Comparison of ENCODE assay signal across 21 cellular contexts in the genomic region with DNA sequence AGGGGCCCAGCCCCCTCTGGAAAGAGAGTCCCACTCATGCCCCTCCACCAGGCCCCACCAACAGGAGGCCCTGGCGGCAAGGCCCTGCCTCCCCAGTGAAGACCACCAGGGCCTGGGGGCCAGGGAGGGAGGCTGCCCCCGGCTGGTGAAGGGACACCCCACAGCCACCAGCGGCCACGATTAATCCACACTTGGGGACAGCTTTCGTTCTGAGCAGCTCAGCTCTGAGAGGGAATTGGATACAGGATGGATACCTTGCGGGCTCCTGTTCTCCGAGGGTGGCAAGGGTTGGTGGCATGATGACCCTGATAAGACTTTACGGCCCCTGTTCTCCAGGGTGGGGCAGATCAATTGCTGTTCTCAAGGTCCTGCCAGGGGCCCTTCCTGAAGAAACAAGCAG. TPM values are rescaled to one million over a fixed set of nuclear protein-coding genes. Genes with fewer than 3 reads are reported as not detected.
DNase-seq lines count a peak whose midpoint lies in the region; ATAC-seq and TF ChIP-seq lines count a peak whose summit lies in the region.
"Had no signal": no experiment of that assay in that cellular context is flagged by ENCODE, and none has a peak within 500 bp of the region (broad histone marks: within the 10 kb centered on the region; RNA-seq: fewer than 3 reads in every experiment).

No MANE protein-coding gene starts in this region.

- ATAC-seq in CD4-positive, alpha-beta T cell (ENCODE audit: poor library complexity), result no peak
- no peak for ATAC-seq in left lobe of liver
- ATAC-seq in GM18867 (IDR thresholded peaks at IDR 0.05; ENCODE audit: unreplicated experiment), result no peak
- ATAC-seq: Panc1 had no signal

- H3K36me3 Mint-ChIP-seq in CD4-positive, alpha-beta T cell (ENCODE audit: low read depth), result peaks cover 3% of the 10 kb centered on the region
- H3K36me3 Mint-ChIP-seq in activated CD4-positive, alpha-beta memory T cell treated with anti-CD3 and anti-CD28 coated beads, Interleukin-2, amount 10 ng/mL, durations not matched to agents 7 days and 5 days (ENCODE audit: low read depth), result peaks cover 18% of the 10 kb centered on the region
- H3K36me3 Mint-ChIP-seq in activated naive CD4-positive, alpha-beta T cell treated with anti-CD3 and anti-CD28 coated beads, Interleukin-2, amount 10 ng/mL, durations not matched to agents 7 days and 5 days, result peaks cover 26% of the 10 kb centered on the region

- H3K4me1 Mint-ChIP-seq in CD4-positive, alpha-beta T cell (ENCODE audit: low read depth), result peaks cover 33% of the 10 kb centered on the region
- H3K4me1 Mint-ChIP-seq in activated CD4-positive, alpha-beta memory T cell treated with anti-CD3 and anti-CD28 coated beads, Interleukin-2, amount 10 ng/mL, durations not matched to agents 7 days and 5 days, result peaks cover 36% of the 10 kb centered on the region
- peaks cover 46% of the 10 kb centered on the region for H3K4me1 Mint-ChIP-seq in activated naive CD4-positive, alpha-beta T cell treated with anti-CD3 and anti-CD28 coated beads, Interleukin-2, amount 10 ng/mL, durations not matched to agents 7 days and 5 days

- H3K27me3 ChIP-seq in CD4-positive, alpha-beta T cell (ENCODE audit: control insufficient read depth, insufficient read depth, low read length), result no peaks in the 10 kb centered on the region
- peaks cover 17% of the 10 kb centered on the region for H3K27me3 ChIP-seq in osteoblast (ENCODE audit: insufficient read depth, low read length)
- H3K27me3 ChIP-seq: MG63 had no signal

- TF ChIP-seq CTCF in CD4-positive, alpha-beta T cell (IDR thresholded peaks at IDR 0.05), result no peak
- TF ChIP-seq CTCF in osteoblast (IDR thresholded peaks at IDR 0.05; ENCODE audit: extremely low read depth, low read depth, low read length), result no peak

- no peak overlapping the region for H3K4me2 ChIP-seq in osteoblast (ENCODE audit: insufficient read depth, low read length)
- H3K4me2 ChIP-seq: KMS-11 had no signal

- H3K4me3 ChIP-seq in osteoblast (ENCODE audit: insufficient read depth, low read length), result no peak overlapping the region
- H3K4me3 ChIP-seq: MG63 had no signal

- no peaks in the 10 kb centered on the region for H4K20me1 ChIP-seq in osteoblast (ENCODE audit: insufficient read depth, low read length)

- CTCF ChIA-PET in CD4-positive, alpha-beta T cell (lab: Charles Lee), result interaction anchor here (1.0 to 1.9 kb wide), 2 partner anchors 9 to 21 kb away, joined by 4 to 7 read pairs; no protein-coding TSS in a partner anchor
- CTCF ChIA-PET in activated CD4-positive, alpha-beta memory T cell treated with anti-CD3 and anti-CD28 coated beads, Interleukin-2, amount 10 ng/mL, durations not matched to agents 7 days and 5 days (lab: Charles Lee), result no interaction called here
- CTCF ChIA-PET in activated naive CD4-positive, alpha-beta T cell treated with anti-CD3 and anti-CD28 coated beads, Interleukin-2, amount 10 ng/mL, durations not matched to agents 7 days and 5 days (lab: Charles Lee), result interaction anchor here (1.0 kb wide), 1 partner anchor 21 kb away, joined by 4 read pairs; no protein-coding TSS in a partner anchor

- POLR2A ChIA-PET in CD4-positive, alpha-beta T cell (lab: Charles Lee), result interaction anchor here (0.9 to 8.2 kb wide), 3 partner anchors 10 to 46 kb away, joined by 3 to 185 read pairs (median 148); a partner anchor contains a TSS
- POLR2A ChIA-PET in activated CD4-positive, alpha-beta memory T cell treated with anti-CD3 and anti-CD28 coated beads, Interleukin-2, amount 10 ng/mL, durations not matched to agents 7 days and 5 days (lab: Charles Lee), result interaction anchor here (0.9 to 2.5 kb wide), 3 partner anchors 9 to 18 kb away, joined by 3 to 17 read pairs (median 3); a partner anchor contains a TSS

- H3K9me3 Mint-ChIP-seq in CD4-positive, alpha-beta T cell, result no peaks in the 10 kb centered on the region
- H3K9me3 Mint-ChIP-seq in activated CD4-positive, alpha-beta memory T cell treated with anti-CD3 and anti-CD28 coated beads, Interleukin-2, amount 10 ng/mL, durations not matched to agents 7 days and 5 days, result peaks cover 1% of the 10 kb centered on the region
- H3K9me3 Mint-ChIP-seq in activated naive CD4-positive, alpha-beta T cell treated with anti-CD3 and anti-CD28 coated beads, Interleukin-2, amount 10 ng/mL, durations not matched to agents 7 days and 5 days, result peaks cover under 1% of the 10 kb centered on the region
- H3K9me3 Mint-ChIP-seq: CD4-positive, CD25-positive, alpha-beta regulatory T cell had no signal

- peak in 1 of 10 experiments; percentile 24 for DNase-seq in CD4-positive, alpha-beta T cell
- DNase-seq in activated CD4-positive, alpha-beta memory T cell treated with anti-CD3 and anti-CD28 coated beads, Interleukin-2, amount 10 ng/mL, durations not matched to agents 7 days and 5 days, result peak; percentile 16
- peak; percentile 42 for DNase-seq in left lobe of liver (ENCODE audit: low spot score)
- peak; percentile 65 for DNase-seq in osteoblast (ENCODE audit: insufficient read length, low spot score, missing footprints)
- DNase-seq in activated naive CD4-positive, alpha-beta T cell treated with anti-CD3 and anti-CD28 coated beads, Interleukin-2, amount 10 ng/mL, durations not matched to agents 7 days and 5 days, result no peak
- no peak for DNase-seq in DMS53 (lab: John Stamatoyannopoulos, UW)
- no peak for DNase-seq in NCI-H345 (lab: John Stamatoyannopoulos, UW)
- DNase-seq: Calu3; CD4-positive, CD25-positive, alpha-beta regulatory T cell; DMS79 treated with DMSO at 0.1 percent for 48 hours; GDM1; MG63; NCI-H187 treated with DMSO at 0.1 percent for 48 hours; NCI-H774; SHP77 had no signal

- H3K27ac Mint-ChIP-seq in CD4-positive, alpha-beta T cell, result peak overlapping the region; percentile 69
- no peak overlapping the region for H3K27ac Mint-ChIP-seq in activated CD4-positive, alpha-beta memory T cell treated with anti-CD3 and anti-CD28 coated beads, Interleukin-2, amount 10 ng/mL, durations not matched to agents 7 days and 5 days
- H3K27ac Mint-ChIP-seq in activated naive CD4-positive, alpha-beta T cell treated with anti-CD3 and anti-CD28 coated beads, Interleukin-2, amount 10 ng/mL, durations not matched to agents 7 days and 5 days, result no peak overlapping the region

- no peaks in the 10 kb centered on the region for H3K4me1 ChIP-seq in osteoblast (ENCODE audit: insufficient read depth, low read length)

- H3K36me3 ChIP-seq in osteoblast (ENCODE audit: insufficient read depth, low read length), result no peaks in the 10 kb centered on the region
- H3K36me3 ChIP-seq: MG63 had no signal

- no peak overlapping the region for H3K27ac ChIP-seq in CD4-positive, alpha-beta T cell (ENCODE audit: low read depth, low read length)
- H3K27ac ChIP-seq in osteoblast (ENCODE audit: low read depth, low read length), result no peak overlapping the region
- H3K27ac ChIP-seq: KMS-11 had no signal

- H3K27me3 Mint-ChIP-seq in CD4-positive, alpha-beta T cell, result no peaks in the 10 kb centered on the region
- peaks cover 27% of the 10 kb centered on the region for H3K27me3 Mint-ChIP-seq in activated CD4-positive, alpha-beta memory T cell treated with anti-CD3 and anti-CD28 coated beads, Interleukin-2, amount 10 ng/mL, durations not matched to agents 7 days and 5 days
- H3K27me3 Mint-ChIP-seq in activated naive CD4-positive, alpha-beta T cell treated with anti-CD3 and anti-CD28 coated beads, Interleukin-2, amount 10 ng/mL, durations not matched to agents 7 days and 5 days, result peaks cover 37% of the 10 kb centered on the region

- no peak overlapping the region for H2AFZ ChIP-seq in osteoblast (ENCODE audit: low read length)

- H3K79me2 ChIP-seq in osteoblast (ENCODE audit: insufficient read depth, low read length), result no peaks in the 10 kb centered on the region

- intact Hi-C loops in CD4-positive, alpha-beta T cell (cut with DNase I, micrococcal nuclease), result loop anchor here in 1 of 2 experiments (2.0 kb wide), 1 partner anchor 13 kb away; no protein-coding TSS in a partner anchor

- H3K4me3 Mint-ChIP-seq in CD4-positive, alpha-beta T cell, result no peak overlapping the region
- H3K4me3 Mint-ChIP-seq in activated CD4-positive, alpha-beta memory T cell treated with anti-CD3 and anti-CD28 coated beads, Interleukin-2, amount 10 ng/mL, durations not matched to agents 7 days and 5 days, result no peak overlapping the region
- H3K4me3 Mint-ChIP-seq in activated naive CD4-positive, alpha-beta T cell treated with anti-CD3 and anti-CD28 coated beads, Interleukin-2, amount 10 ng/mL, durations not matched to agents 7 days and 5 days, result no peak overlapping the region

- H3K9me3 ChIP-seq in CD4-positive, alpha-beta T cell (ENCODE audit: control insufficient read depth, low read length), result no peaks in the 10 kb centered on the region
- H3K9me3 ChIP-seq in osteoblast (ENCODE audit: low read depth, low read length), result no peaks in the 10 kb centered on the region

RNA-seq across cellular contexts. Expression of a gene that starts 6.9 kb away (rescaled TPM):
- 10 to 100 TPM; 14.4 to 14.7 TPM for total RNA-seq in CD4-positive, alpha-beta T cell
- 1 to 10 TPM; 2.5 TPM for total RNA-seq in activated CD4-positive, alpha-beta memory T cell treated with anti-CD3 and anti-CD28 coated beads, Interleukin-2, amount 10 ng/mL, durations not matched to agents 7 days and 5 days
- 1.9 TPM for total RNA-seq in left lobe of liver
- total RNA-seq in osteoblast, result not detected in 2 replicates
- total RNA-seq: A673, Calu3, H1, NCI-H460 had no signal

RNA-seq across cellular contexts. Expression of a gene that starts 17.6 kb away (rescaled TPM):
- total RNA-seq in CD4-positive, alpha-beta T cell, result 100 to 1,000 TPM; 670 to 671 TPM
- 100 to 1,000 TPM; 113 to 117 TPM for total RNA-seq in activated CD4-positive, alpha-beta memory T cell treated with anti-CD3 and anti-CD28 coated beads, Interleukin-2, amount 10 ng/mL, durations not matched to agents 7 days and 5 days
- 37.0 TPM for total RNA-seq in left lobe of liver
- 7.7 and 8.7 TPM in 2 replicates for total RNA-seq in osteoblast

RNA-seq across cellular contexts. Expression of a gene that starts 28.0 kb away (rescaled TPM):
- total RNA-seq in CD4-positive, alpha-beta T cell, result not detected
- not detected for total RNA-seq in activated CD4-positive, alpha-beta memory T cell treated with anti-CD3 and anti-CD28 coated beads, Interleukin-2, amount 10 ng/mL, durations not matched to agents 7 days and 5 days
- total RNA-seq in left lobe of liver (not detected), osteoblast (not detected in 2 replicates)
- total RNA-seq: A673; Calu3; CD4-positive, CD25-positive, alpha-beta regulatory T cell; H1; NCI-H460 had no signal

RNA-seq across cellular contexts. Expression of a gene that starts 34.5 kb away (rescaled TPM):
- 10 to 100 TPM; 56.9 to 57.8 TPM for total RNA-seq in CD4-positive, alpha-beta T cell
- 100 to 1,000 TPM; 156 to 160 TPM for total RNA-seq in activated CD4-positive, alpha-beta memory T cell treated with anti-CD3 and anti-CD28 coated beads, Interleukin-2, amount 10 ng/mL, durations not matched to agents 7 days and 5 days
- 49.5 TPM for total RNA-seq in left lobe of liver
- 110 and 117 TPM in 2 replicates for total RNA-seq in osteoblast

RNA-seq across cellular contexts. Expression of a gene that starts 35.2 kb away (rescaled TPM):
- 10 to 100 TPM; 16.4 to 18.0 TPM for total RNA-seq in CD4-positive, alpha-beta T cell
- total RNA-seq in activated CD4-positive, alpha-beta memory T cell treated with anti-CD3 and anti-CD28 coated beads, Interleukin-2, amount 10 ng/mL, durations not matched to agents 7 days and 5 days, result 10 to 100 TPM; 11.6 to 16.3 TPM
- 21.4 TPM for total RNA-seq in left lobe of liver
- total RNA-seq in osteoblast, result 10.9 and 11.2 TPM in 2 replicates

Comparison
In these comparisons a context has a peak if more than half of its experiments do, and no peak if none do; other contexts are left out.
1. DNase-seq: peak in activated CD4-positive, alpha-beta memory T cell treated with anti-CD3 and anti-CD28 coated beads, Interleukin-2, amount 10 ng/mL, durations not matched to agents 7 days and 5 days (single experiment), left lobe of liver (single experiment) and osteoblast (single experiment); none in activated naive CD4-positive, alpha-beta T cell treated with anti-CD3 and anti-CD28 coated beads, Interleukin-2, amount 10 ng/mL, durations not matched to agents 7 days and 5 days (single experiment), DMS53 (single experiment) and NCI-H345 (single experiment).
2. RNA of a gene that starts 17.6 kb away (total RNA-seq): 670 to 671 TPM in CD4-positive, alpha-beta T cell; 113 to 117 TPM in activated CD4-positive, alpha-beta memory T cell treated with anti-CD3 and anti-CD28 coated beads, Interleukin-2, amount 10 ng/mL, durations not matched to agents 7 days and 5 days, 37.0 TPM in left lobe of liver (single experiment) and 7.7 to 8.7 TPM in osteoblast; every median in the first group is over 4 times any median in the second.